In genomic region chr6:16105874-16106273, GRCh38 we compare ENCODE assay signal across 25 cellular contexts. TPM values are rescaled to one million over a fixed set of nuclear protein-coding genes. Genes with fewer than 3 reads are reported as not detected.
DNase-seq lines count a peak whose midpoint lies in the region; ATAC-seq, FAIRE-seq and TF ChIP-seq lines count a peak whose summit lies in the region.
"Had no signal": no experiment of that assay in that cellular context is flagged by ENCODE, and none has a peak within 500 bp of the region (broad histone marks: within the 10 kb centered on the region; RNA-seq: fewer than 3 reads in every experiment).

No MANE protein-coding gene starts in this region.

- no peaks in the 10 kb centered on the region for H3K9me1 ChIP-seq in K562 (ENCODE audit: control insufficient read depth, insufficient read depth, low read length)

- H3K4me2 ChIP-seq in K562 (ENCODE audit: insufficient read depth, low read length) = no peak overlapping the region

- H3K4me3 ChIP-seq in AG10803 (ENCODE audit: low read length) (no peak overlapping the region), K562 (no peak overlapping the region)
- H3K4me3 ChIP-seq: esophagus squamous epithelium, mucosa of descending colon, SJCRH30, tibial nerve had no signal

- no peak for TF ChIP-seq CTCF in AG10803 (conservative IDR thresholded peaks at IDR 0.05; ENCODE audit: low read length)
- no peak for TF ChIP-seq CTCF in K562 (IDR thresholded peaks at IDR 0.05 in 2 of 3, conservative IDR thresholded peaks at IDR 0.05 in 1 of 3; ENCODE audit: insufficient read depth in 2 of 3, low read depth in 1 of 3, low read length in 3 of 3)

- TF ChIP-seq POLR2A in K562 (conservative IDR thresholded peaks at IDR 0.05) = no peak

- DNase-seq in AG10803 (ENCODE audit: low read depth) = peak; percentile 40
- DNase-seq in NOMO-1 treated with DMSO at 0.1 percent for 48 hours (lab: John Stamatoyannopoulos, UW; ENCODE audit: unreplicated experiment) = peak; percentile 93
- no peak for DNase-seq in K562 (ENCODE audit: extremely low read depth in 1 of 4, low spot score in 3 of 4)
- peak; percentile 9 for DNase-seq in iris pigment epithelial cell (ENCODE audit: low read depth)
- DNase-seq in OCI-M2 (lab: John Stamatoyannopoulos, UW; ENCODE audit: unreplicated experiment) = no peak
- no peak for DNase-seq in T-helper 1 cell
- DNase-seq in stimulated activated CD4-positive, alpha-beta T cell treated with anti-CD3 and anti-CD28 coated beads, Interleukin-15, amount 100 ng/mL, for 24 hours = no peak
- DNase-seq: activated CD8-positive, alpha-beta T cell treated with anti-CD3 and anti-CD28 coated beads, Interleukin-2, amount 10 ng/mL, durations not matched to agents 7 days and 5 days; activated naive CD4-positive, alpha-beta T cell treated with anti-CD3 and anti-CD28 coated beads, Interleukin-2, amount 50 U/mL, for 16 hours; activated T-cell treated with anti-CD3 and anti-CD28 coated beads, Interleukin-2, amount 50 U/mL, for 4 hours; brain microvascular endothelial cell; CD4-positive, alpha-beta memory T cell; DMS79; esophagus squamous epithelium; mucosa of descending colon; NCI-H1092; NCI-H2081 treated with DMSO at 0.1 percent for 48 hours; NCI-H510A treated with DMSO at 0.1 percent for 48 hours; SJCRH30 had no signal

- intact Hi-C loops in K562 (cut with micrococcal nuclease) = no loop called here

- H3K79me2 ChIP-seq in K562 (ENCODE audit: control insufficient read depth, insufficient read depth, low read length) = no peaks in the 10 kb centered on the region

- no peaks in the 10 kb centered on the region for H4K20me1 ChIP-seq in K562 (replicated peaks; ENCODE audit: control insufficient read depth, insufficient read depth, low read length)

- FAIRE-seq in K562 (lab: Jason Lieb, UNC) = no peak
- FAIRE-seq: A204.1, GM18507, H54 had no signal

- ATAC-seq in K562 (no peak), GM21619 (IDR thresholded peaks at IDR 0.05; ENCODE audit: unreplicated experiment) (no peak)
- ATAC-seq: activated CD8-positive, alpha-beta T cell treated with anti-CD3 and anti-CD28 coated beads, Interleukin-2, amount 10 ng/mL, durations not matched to agents 7 days and 5 days; activated T-cell treated with anti-CD3 and anti-CD28 coated beads, Interleukin-2, amount 50 U/mL, for 4 hours; mucosa of descending colon; stimulated activated memory B cell treated with anti-CD40 and anti-IgM and Interleukin-4, amounts not matched to agents 10 μg/mL and 1 μg/mL and 100 μg/mL, for 72 hours had no signal

- TF ChIP-seq EP300 in K562 (IDR thresholded peaks at IDR 0.05; ENCODE audit: low read length) = no peak

- BruUV-seq in K562 (replicated peaks; lab: Mats Ljungman, UMichigan) = no TSS peak

- H3K36me3 ChIP-seq in K562 (ENCODE audit: control insufficient read depth, insufficient read depth, low read length) = no peaks in the 10 kb centered on the region
- H3K36me3 ChIP-seq: brain microvascular endothelial cell, esophagus squamous epithelium, SJCRH30, tibial nerve had no signal

- peaks cover 16 to 32% of the 10 kb centered on the region in 2 experiments for H3K4me1 ChIP-seq in K562 (replicated peaks in 1 of 2; ENCODE audit: control insufficient read depth in 2 of 2, insufficient read depth in 2 of 2, low read length in 2 of 2)
- H3K4me1 ChIP-seq: esophagus squamous epithelium had no signal

- no peaks in the 10 kb centered on the region for H3K27me3 ChIP-seq in K562 (ENCODE audit: control insufficient read depth in 2 of 2, insufficient read depth in 2 of 2, low read length in 2 of 2)
- H3K27me3 ChIP-seq: brain microvascular endothelial cell, esophagus squamous epithelium, SJCRH30, tibial nerve had no signal

- TF ChIP-seq RAD21 in K562 (CRISPR knock-in tag; conservative IDR thresholded peaks at IDR 0.05 in 1 of 2, IDR thresholded peaks at IDR 0.05 in 1 of 2) = no peak

- CTCF ChIA-PET in K562 (lab: Yijun Ruan, JAX; ENCODE audit: low intra/inter-chr PET ratio) = no interaction called here

- H3K27ac ChIP-seq in K562 (ENCODE audit: extremely low read depth, low read depth, low read length) = no peak overlapping the region
- H3K27ac ChIP-seq: brain microvascular endothelial cell, esophagus squamous epithelium, SJCRH30, tibial nerve had no signal

- in situ Hi-C loops in K562 (cut with MboI) = no loop called here

- POLR2A ChIA-PET in K562 (lab: Yijun Ruan, JAX) = no interaction called here

- peak overlapping the region; percentile 68; the same call in 1 of the 2 replicates for H2AFZ ChIP-seq in K562 (ENCODE audit: low read depth, low read length)

- 55% methylated on average over 4 of the region's 4 CpGs for WGBS in K562 (ENCODE audit: insufficient coverage, low coverage, missing lambda C conversion rate)

- no peaks in the 10 kb centered on the region for H3K9me3 ChIP-seq in K562 (replicated peaks; ENCODE audit: control insufficient read depth, insufficient read depth, low read depth, low read length)
- H3K9me3 ChIP-seq: esophagus squamous epithelium, mucosa of descending colon, SJCRH30, tibial nerve had no signal

- H3K9ac ChIP-seq in K562 (ENCODE audit: insufficient read depth in 1 of 2, low read depth in 2 of 2, low read length in 2 of 2) = no peak overlapping the region

TF ChIP-seq in K562, 482 proteins besides CTCF, POLR2A, EP300 and RAD21:
- TF ChIP-seq ZNF561 (CRISPR knock-in tag; conservative IDR thresholded peaks at IDR 0.05) (no peak), BHLHE40 (IDR thresholded peaks at IDR 0.05; ENCODE audit: low read length) (no peak), CEBPG (CRISPR knock-in tag; IDR thresholded peaks at IDR 0.05) (no peak), CEBPG (tag; conservative IDR thresholded peaks at IDR 0.05 in 1 of 2, IDR thresholded peaks at IDR 0.05 in 1 of 2) (peak; percentile 45 to 79; a peak in 2 of 4 replicates), XRCC4 (IDR thresholded peaks at IDR 0.05; ENCODE audit: extremely low read depth, insufficient read depth, insufficient read length) (no peak), ZNF695 (CRISPR knock-in tag; IDR thresholded peaks at IDR 0.05) (no peak), E2F3 (CRISPR knock-in tag; IDR thresholded peaks at IDR 0.05) (no peak), FOXA3 (CRISPR knock-in tag; conservative IDR thresholded peaks at IDR 0.05 in 1 of 2, IDR thresholded peaks at IDR 0.05 in 1 of 2) (peak in 1 of 2 experiments; percentile 34; a peak in 1 of 4 replicates), CEBPB (tag; IDR thresholded peaks at IDR 0.05) (peak; percentile 75), ATF3 (IDR thresholded peaks at IDR 0.05) (0 out of 2 replicates have a peak, but pooled peaks have one; percentile 8), ATF3 (CRISPR knock-in tag; conservative IDR thresholded peaks at IDR 0.05) (no peak), ZNF124 (CRISPR knock-in tag; IDR thresholded peaks at IDR 0.05) (no peak)
- TF ChIP-seq, protein P1, sequence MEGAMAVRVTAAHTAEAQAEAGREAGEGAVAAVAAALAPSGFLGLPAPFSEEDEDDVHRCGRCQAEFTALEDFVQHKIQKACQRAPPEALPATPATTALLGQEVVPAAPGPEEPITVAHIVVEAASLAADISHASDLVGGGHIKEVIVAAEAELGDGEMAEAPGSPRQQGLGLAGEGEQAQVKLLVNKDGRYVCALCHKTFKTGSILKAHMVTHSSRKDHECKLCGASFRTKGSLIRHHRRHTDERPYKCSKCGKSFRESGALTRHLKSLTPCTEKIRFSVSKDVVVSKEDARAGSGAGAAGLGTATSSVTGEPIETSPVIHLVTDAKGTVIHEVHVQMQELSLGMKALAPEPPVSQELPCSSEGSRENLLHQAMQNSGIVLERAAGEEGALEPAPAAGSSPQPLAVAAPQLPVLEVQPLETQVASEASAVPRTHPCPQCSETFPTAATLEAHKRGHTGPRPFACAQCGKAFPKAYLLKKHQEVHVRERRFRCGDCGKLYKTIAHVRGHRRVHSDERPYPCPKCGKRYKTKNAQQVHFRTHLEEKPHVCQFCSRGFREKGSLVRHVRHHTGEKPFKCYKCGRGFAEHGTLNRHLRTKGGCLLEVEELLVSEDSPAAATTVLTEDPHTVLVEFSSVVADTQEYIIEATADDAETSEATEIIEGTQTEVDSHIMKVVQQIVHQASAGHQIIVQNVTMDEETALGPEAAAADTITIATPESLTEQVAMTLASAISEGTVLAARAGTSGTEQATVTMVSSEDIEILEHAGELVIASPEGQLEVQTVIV (CRISPR knock-in tag; IDR thresholded peaks at IDR 0.05; ENCODE audit: borderline replicate concordance) = no peak

RNA-seq across cellular contexts. Expression of gene MYLIP, which starts 23.0 kb away (rescaled TPM):
- 54.7 and 71.0 TPM in 2 replicates for total RNA-seq in K562 (2011; cell fraction: chromatin; rRNA removed; ENCODE audit: low replicate concordance)
- 35.4 TPM in 2 replicates for total RNA-seq in K562 (2011; cell fraction: nucleolus; rRNA removed)
- 46.5 and 66.0 TPM in 2 replicates for total RNA-seq in K562 (2011; cell fraction: nucleoplasm; rRNA removed)
- total RNA-seq in K562 (2014; rRNA removed) = 31.1 and 31.5 TPM in 2 replicates
- total RNA-seq in K562 (2014; rRNA removed; fragmentation: Illumina TruSeq; extraction: Trizol) = 27.2 and 29.2 TPM in 2 replicates
- total RNA-seq in K562 (2015; rRNA removed; fragmentation: Illumina TruSeq; extraction: Trizol) = 37.8 and 43.5 TPM in 2 replicates
- total RNA-seq in K562 (2021) = 32.5 and 34.4 TPM in 2 replicates
- polyA plus RNA-seq in K562 (2011; rRNA removed) = 41.9 and 46.1 TPM in 2 replicates
- 21.3 and 30.8 TPM in 2 replicates for polyA plus RNA-seq in K562 (2011; cell fraction: cytosol; rRNA removed)
- polyA plus RNA-seq in K562 (2011; cell fraction: nucleus; rRNA removed) = 66.4 and 72.9 TPM in 2 replicates
- polyA plus RNA-seq in K562 (2012) = 31.8 and 37.9 TPM in 2 replicates
- 27.1 and 29.8 TPM in 2 replicates for polyA plus RNA-seq in K562 (2014; fragmentation: Illumina TruSeq; extraction: Trizol)
- 10 to 100 TPM; 10.8 to 12.9 TPM for polyA plus RNA-seq in K562 (2014; fragmentation: Nextera tagmentation; extraction: Ambion mirVana)
- 33.4 and 37.1 TPM in 2 replicates for polyA plus RNA-seq in K562 (2014; rRNA removed)
- polyA minus RNA-seq in K562 (2011; rRNA and poly(A)+ RNA removed) = 49.0 and 49.4 TPM in 2 replicates
- 22.9 and 24.3 TPM in 2 replicates for polyA minus RNA-seq in K562 (2011; cell fraction: cytosol; rRNA and poly(A)+ RNA removed)
- 36.1 and 55.1 TPM in 2 replicates for polyA minus RNA-seq in K562 (2011; cell fraction: nucleus; rRNA and poly(A)+ RNA removed)

Comparison
In these comparisons a context has a peak if more than half of its experiments do, and no peak if none do; other contexts are left out.
1. DNase-seq: peak in AG10803 (single experiment), NOMO-1 treated with DMSO at 0.1 percent for 48 hours (single experiment) and iris pigment epithelial cell (single experiment); none in K562 (0 of 4), OCI-M2 (single experiment), T-helper 1 cell (0 of 5) and stimulated activated CD4-positive, alpha-beta T cell treated with anti-CD3 and anti-CD28 coated beads, Interleukin-15, amount 100 ng/mL, for 24 hours (single experiment).